ENCODE assay signal across 1 cellular context in genomic region chr16:50395763-50396710, GRCh38.
TF ChIP-seq lines count a peak whose summit lies in the region.

No MANE protein-coding gene starts in this region.

TF ChIP-seq in K562, 482 proteins besides CTCF, POLR2A, EP300 and RAD21 (continued from another document):
- TF ChIP-seq ZBTB11 (CRISPR knock-in tag; IDR thresholded peaks at IDR 0.05) (peak in 1 of 3 experiments; percentile 39; a peak in 1 of 6 replicates), TAL1 (IDR thresholded peaks at IDR 0.05) (peak; percentile 68), ZNF551 (CRISPR knock-in tag; IDR thresholded peaks at IDR 0.05) (no peak), CREM (IDR thresholded peaks at IDR 0.05; ENCODE audit: low read depth) (peak; percentile 57; the same call in 1 of the 2 replicates), SMARCE1 (IDR thresholded peaks at IDR 0.05) (0 out of 2 replicates have a peak, but pooled peaks have one; percentile 34), ARID1B (IDR thresholded peaks at IDR 0.05) (peak; percentile 76), ETV6 (IDR thresholded peaks at IDR 0.05; ENCODE audit: borderline replicate concordance in 1 of 2, low read depth in 2 of 2, low read length in 1 of 2) (peak; percentile 58 to 84; a peak in 2 of 4 replicates), ETV6 (CRISPR knock-in tag; IDR thresholded peaks at IDR 0.05; ENCODE audit: borderline replicate concordance) (no peak), ZNF655 (CRISPR knock-in tag; IDR thresholded peaks at IDR 0.05) (no peak), CBFA2T3 (IDR thresholded peaks at IDR 0.05) (peak; percentile 76), SRF (CRISPR knock-in tag; IDR thresholded peaks at IDR 0.05) (peak in 1 of 2 experiments; percentile 35; a peak in 2 of 4 replicates), MEF2A (IDR thresholded peaks at IDR 0.05; ENCODE audit: control insufficient read depth, low read depth, low read length) (no peak), ZNF197 (CRISPR knock-in tag; IDR thresholded peaks at IDR 0.05; ENCODE audit: low read depth) (0 out of 2 replicates have a peak, but pooled peaks have one; percentile 25), ZKSCAN8 (CRISPR knock-in tag; IDR thresholded peaks at IDR 0.05) (no peak), ETV1 (tag; conservative IDR thresholded peaks at IDR 0.05; ENCODE audit: low read depth) (peak; percentile 95), ETV5 (CRISPR knock-in tag; IDR thresholded peaks at IDR 0.05; ENCODE audit: low read depth) (peak; percentile 86), FOXJ2 (tag; IDR thresholded peaks at IDR 0.05) (no peak), TRIM24 (IDR thresholded peaks at IDR 0.05) (peak; percentile 25 to 61; a peak in 1 of 4 replicates), CBFA2T2 (conservative IDR thresholded peaks at IDR 0.05) (peak; percentile 57), ZNF639 (CRISPR knock-in tag; conservative IDR thresholded peaks at IDR 0.05 in 1 of 2, IDR thresholded peaks at IDR 0.05 in 1 of 2) (0 out of 4 replicates have a peak, but pooled peaks of 1 of the 2 experiments have one; percentile 44), SMAD4 (CRISPR knock-in tag; conservative IDR thresholded peaks at IDR 0.05) (peak; percentile 8; the same call in 1 of the 2 replicates), ATF3 (IDR thresholded peaks at IDR 0.05) (peak; percentile 20; the same call in 1 of the 2 replicates), ATF3 (CRISPR knock-in tag; conservative IDR thresholded peaks at IDR 0.05) (no peak)
